In the genomic region with DNA sequence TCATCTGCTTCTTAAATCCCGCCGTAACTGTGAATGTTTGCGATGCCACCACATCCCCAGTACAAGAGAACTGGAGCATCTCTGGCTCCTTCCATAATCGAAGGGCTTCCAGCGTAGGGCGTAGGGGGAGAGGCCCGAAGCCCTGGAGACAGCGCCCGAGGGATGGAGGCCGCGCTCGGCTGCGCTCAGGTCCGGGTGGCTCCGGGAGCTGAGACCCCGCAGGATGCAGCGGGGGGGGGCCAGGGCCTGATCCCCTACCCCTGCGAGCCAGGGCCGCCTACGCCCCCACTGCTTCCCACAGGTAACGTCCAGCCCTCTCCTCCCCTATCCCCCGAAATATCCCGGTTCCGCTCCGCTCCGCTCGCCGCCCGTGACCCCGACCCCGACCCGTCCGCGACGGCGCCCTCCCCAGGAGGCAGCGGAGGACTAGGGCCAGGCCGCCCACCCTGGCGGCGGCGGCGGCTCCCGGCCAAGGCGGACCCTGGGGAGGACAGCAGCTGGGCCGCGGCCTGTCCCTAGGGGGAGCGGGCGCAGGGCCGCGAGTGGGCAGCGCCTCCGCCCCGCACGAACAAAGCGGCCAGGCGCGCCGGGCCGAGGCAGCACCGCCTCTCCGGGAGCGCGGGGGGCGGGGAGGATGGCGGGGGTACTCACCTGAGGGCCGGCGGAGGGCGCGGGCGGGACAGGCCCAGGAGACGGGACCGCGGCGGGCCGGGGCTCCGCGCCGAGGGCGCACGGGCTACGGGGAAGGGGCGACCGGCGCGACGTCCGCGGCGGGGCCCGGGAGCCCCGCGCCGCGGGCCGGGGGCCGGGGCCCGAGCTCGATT, we compare ENCODE assay signal across 8 cellular contexts. TPM values are rescaled to one million over a fixed set of nuclear protein-coding genes. Genes with fewer than 3 reads are reported as not detected.
DNase-seq lines count a peak whose midpoint lies in the region; ATAC-seq and TF ChIP-seq lines count a peak whose summit lies in the region.

No MANE protein-coding gene starts in this region.

- peak; percentile 16 for TF ChIP-seq CTCF in endothelial cell (IDR thresholded peaks at IDR 0.05; ENCODE audit: unreplicated experiment)
- TF ChIP-seq CTCF in testis (IDR thresholded peaks at IDR 0.05): peak in 1 of 3 experiments; percentile 13

- WGBS in testis, 2 donors: 1 to 5% methylated on average over 6 to 72 of the region's 98 CpGs

- peaks cover 14% of the 10 kb centered on the region for H3K27me3 Mint-ChIP-seq in endothelial cell (ENCODE audit: unreplicated experiment)

- H3K9ac ChIP-seq in SK-N-MC (ENCODE audit: insufficient read length): peak overlapping the region; percentile 85

- H3K36me3 Mint-ChIP-seq in endothelial cell (ENCODE audit: low read depth, unreplicated experiment): peaks cover 11% of the 10 kb centered on the region

- DNase-seq in DMS 273 (lab: John Stamatoyannopoulos, UW; ENCODE audit: unreplicated experiment) (peak; percentile 63), DMS 273 treated with DMSO at 0.1 percent for 48 hours (lab: John Stamatoyannopoulos, UW) (no peak), SK-N-MC (ENCODE audit: low read depth, low spot score) (no peak), endothelial cell (ENCODE audit: low spot score) (peak; percentile 76), lung microvascular endothelial cell (ENCODE audit: low read depth in 2 of 2) (peak; percentile 59 to 73), testis (peak; percentile 50)

- no peaks in the 10 kb centered on the region for H3K9me3 Mint-ChIP-seq in endothelial cell (ENCODE audit: unreplicated experiment)

- intact Hi-C loops in testis (cut with DNase I; ENCODE audit: low total_unique reads): no loop called here

- peak overlapping the region; percentile 92 for H3K4me3 Mint-ChIP-seq in endothelial cell (ENCODE audit: unreplicated experiment)

- H3K4me1 Mint-ChIP-seq in endothelial cell (ENCODE audit: unreplicated experiment): peaks cover 17% of the 10 kb centered on the region

- peaks cover 6% of the 10 kb centered on the region; the same call in 1 of the 2 replicates for H3K36me3 ChIP-seq in SK-N-MC (ENCODE audit: insufficient read depth, low read length)
- H3K36me3 ChIP-seq in testis (ENCODE audit: low read depth, missing control alignments): no peaks in the 10 kb centered on the region

- peak overlapping the region; percentile 70 for H3K27ac Mint-ChIP-seq in endothelial cell (ENCODE audit: unreplicated experiment)

- H3K4me1 ChIP-seq in testis: peaks cover 18% of the 10 kb centered on the region

- H3K4me3 ChIP-seq in SK-N-MC: peak overlapping the region; percentile 95
- peak overlapping the region; percentile 89 to 90 for H3K4me3 ChIP-seq in testis

- TF ChIP-seq POLR2A in testis (IDR thresholded peaks at IDR 0.05): no peak

- H3K27me3 ChIP-seq in testis: no peaks in the 10 kb centered on the region

- H3K27ac ChIP-seq in SK-N-MC (0 out of 2 replicates have a peak overlapping the region, but pooled peaks have one; percentile 73), testis (peak overlapping the region; percentile 95 to 96)

- peak; percentile 12 for ATAC-seq in HG03139 (IDR thresholded peaks at IDR 0.05; ENCODE audit: unreplicated experiment)
- ATAC-seq in GM21737 (IDR thresholded peaks at IDR 0.05; ENCODE audit: unreplicated experiment): no peak

- no peaks in the 10 kb centered on the region for H3K9me3 ChIP-seq in SK-N-MC (ENCODE audit: low read depth, low read length)
- H3K9me3 ChIP-seq in testis: no peaks in the 10 kb centered on the region

RNA-seq across cellular contexts. Expression of gene WDFY3, which starts 0.7 kb away (rescaled TPM):
- total RNA-seq in endothelial cell (ENCODE audit: unreplicated experiment) (94.8 TPM), lung microvascular endothelial cell (56.4 and 72.4 TPM in 2 replicates), testis (100 to 1,000 TPM; 126 to 168 TPM)
- 31.7 TPM for polyA plus RNA-seq in testis (ENCODE audit: insufficient read depth, low read depth, low replicate concordance)

Comparison
In these comparisons a context has a peak if more than half of its experiments do, and no peak if none do; other contexts are left out.
1. DNase-seq: peak in DMS 273 (single experiment), endothelial cell (single experiment), lung microvascular endothelial cell (2 of 2) and testis (single experiment); none in DMS 273 treated with DMSO at 0.1 percent for 48 hours (single experiment) and SK-N-MC (single experiment).